Comparison of ENCODE assay signal across 1 cellular context in the genomic region with DNA sequence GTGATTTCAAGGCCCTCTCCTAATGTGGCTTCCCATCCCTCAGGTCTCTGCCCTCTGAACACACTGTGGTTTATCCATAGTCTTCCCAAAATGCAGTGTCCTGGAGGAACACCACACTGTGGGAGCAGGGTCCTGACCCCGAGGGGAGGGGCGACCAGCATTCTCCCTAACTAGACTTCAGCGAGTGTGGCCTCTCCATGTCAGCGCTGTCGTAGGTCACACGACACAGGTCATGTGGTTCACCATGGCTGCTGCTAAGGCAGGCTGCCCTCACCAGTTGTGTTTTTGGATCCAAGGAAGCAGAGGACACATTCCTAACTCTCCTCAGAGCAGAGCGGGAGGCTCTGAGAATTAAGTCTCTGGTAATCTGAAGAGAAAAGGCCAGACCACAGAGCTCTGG.
TF ChIP-seq lines count a peak whose summit lies in the region.

No MANE protein-coding gene starts in this region.

TF ChIP-seq in GM23338, 12 proteins besides CTCF, POLR2A, EP300 and RAD21:
- TF ChIP-seq STAT1 (IDR thresholded peaks at IDR 0.05; ENCODE audit: unreplicated experiment) (no peak), ETS1 (IDR thresholded peaks at IDR 0.05) (no peak), ZNF114 (CRISPR knock-in tag; IDR thresholded peaks at IDR 0.05) (no peak), CREB1 (CRISPR knock-in tag; IDR thresholded peaks at IDR 0.05; ENCODE audit: low read depth) (no peak), ZNF462 (CRISPR knock-in tag; IDR thresholded peaks at IDR 0.05) (no peak)
- TF ChIP-seq, protein P1, sequence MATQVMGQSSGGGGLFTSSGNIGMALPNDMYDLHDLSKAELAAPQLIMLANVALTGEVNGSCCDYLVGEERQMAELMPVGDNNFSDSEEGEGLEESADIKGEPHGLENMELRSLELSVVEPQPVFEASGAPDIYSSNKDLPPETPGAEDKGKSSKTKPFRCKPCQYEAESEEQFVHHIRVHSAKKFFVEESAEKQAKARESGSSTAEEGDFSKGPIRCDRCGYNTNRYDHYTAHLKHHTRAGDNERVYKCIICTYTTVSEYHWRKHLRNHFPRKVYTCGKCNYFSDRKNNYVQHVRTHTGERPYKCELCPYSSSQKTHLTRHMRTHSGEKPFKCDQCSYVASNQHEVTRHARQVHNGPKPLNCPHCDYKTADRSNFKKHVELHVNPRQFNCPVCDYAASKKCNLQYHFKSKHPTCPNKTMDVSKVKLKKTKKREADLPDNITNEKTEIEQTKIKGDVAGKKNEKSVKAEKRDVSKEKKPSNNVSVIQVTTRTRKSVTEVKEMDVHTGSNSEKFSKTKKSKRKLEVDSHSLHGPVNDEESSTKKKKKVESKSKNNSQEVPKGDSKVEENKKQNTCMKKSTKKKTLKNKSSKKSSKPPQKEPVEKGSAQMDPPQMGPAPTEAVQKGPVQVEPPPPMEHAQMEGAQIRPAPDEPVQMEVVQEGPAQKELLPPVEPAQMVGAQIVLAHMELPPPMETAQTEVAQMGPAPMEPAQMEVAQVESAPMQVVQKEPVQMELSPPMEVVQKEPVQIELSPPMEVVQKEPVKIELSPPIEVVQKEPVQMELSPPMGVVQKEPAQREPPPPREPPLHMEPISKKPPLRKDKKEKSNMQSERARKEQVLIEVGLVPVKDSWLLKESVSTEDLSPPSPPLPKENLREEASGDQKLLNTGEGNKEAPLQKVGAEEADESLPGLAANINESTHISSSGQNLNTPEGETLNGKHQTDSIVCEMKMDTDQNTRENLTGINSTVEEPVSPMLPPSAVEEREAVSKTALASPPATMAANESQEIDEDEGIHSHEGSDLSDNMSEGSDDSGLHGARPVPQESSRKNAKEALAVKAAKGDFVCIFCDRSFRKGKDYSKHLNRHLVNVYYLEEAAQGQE (IDR thresholded peaks at IDR 0.05; ENCODE audit: unreplicated experiment) = no peak
